ENCODE assay signal across 17 cellular contexts in the genomic region with DNA sequence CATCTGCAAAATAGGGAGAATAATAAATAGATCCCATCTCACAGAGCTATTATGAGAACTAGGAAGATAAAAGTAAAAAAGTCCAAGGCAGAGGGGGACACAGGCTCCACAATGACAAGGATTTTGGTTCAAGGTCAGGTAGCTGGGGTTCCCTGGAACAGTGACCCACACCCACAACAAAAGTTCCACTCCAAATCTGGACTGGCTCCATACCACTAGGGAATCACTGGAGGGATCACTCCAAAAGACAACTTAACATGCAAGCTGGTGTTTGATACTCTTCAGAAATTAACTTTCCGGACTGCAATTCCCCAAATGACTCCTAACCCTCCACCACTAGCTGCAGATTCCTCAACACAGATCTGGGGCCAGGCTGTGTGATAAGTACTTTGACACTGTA. TPM values are rescaled to one million over a fixed set of nuclear protein-coding genes. Genes with fewer than 3 reads are reported as not detected.
A peak's percentile ranks its signal among the peaks of the same experiment; 100 is the strongest.
DNase-seq lines count a peak whose midpoint lies in the region; ATAC-seq, FAIRE-seq and TF ChIP-seq lines count a peak whose summit lies in the region.
"Had no signal": no experiment of that assay in that cellular context is flagged by ENCODE, and none has a peak within 500 bp of the region (broad histone marks: within the 10 kb centered on the region; RNA-seq: fewer than 3 reads in every experiment).

No MANE protein-coding gene starts in this region.

- H3K23me2 ChIP-seq in H1 (ENCODE audit: low read depth, low read length): no peaks in the 10 kb centered on the region

- H3K18ac ChIP-seq in H1 (ENCODE audit: extremely low read depth, low read length): no peak overlapping the region

- peaks cover 14% of the 10 kb centered on the region for H3K79me1 ChIP-seq in H1 (ENCODE audit: low read depth, low read length)

- no peak for TF ChIP-seq RAD21 in H1 (IDR thresholded peaks at IDR 0.05 in 1 of 2, conservative IDR thresholded peaks at IDR 0.05 in 1 of 2; ENCODE audit: low read depth in 2 of 2, low read length in 2 of 2)

- H3K79me2 ChIP-seq in H1 (ENCODE audit: control insufficient read depth in 1 of 2, insufficient read depth in 2 of 2, low read length in 2 of 2) (peaks cover 0 to 49% of the 10 kb centered on the region in 2 experiments; a peak in 2 of 4 replicates), MM.1S (ENCODE audit: low read length) (no peaks in the 10 kb centered on the region)

- TF ChIP-seq EP300 in H1 (IDR thresholded peaks at IDR 0.05; ENCODE audit: borderline replicate concordance in 1 of 2, low read depth in 2 of 2, low read length in 2 of 2): no peak

- no peak overlapping the region for H4K5ac ChIP-seq in H1 (ENCODE audit: insufficient read length, low read depth, low read length)

- no peak overlapping the region for H3K23ac ChIP-seq in H1 (ENCODE audit: insufficient read length)

- WGBS in H1 (ENCODE audit: extremely low coverage in 1 of 2, insufficient coverage in 1 of 2, insufficient read length in 1 of 2, insufficient replicate concordance in 2 of 2, low coverage in 1 of 2, low lambda C conversion rate in 2 of 2, missing lambda C conversion rate in 1 of 2), 2 experiments: 93% methylated on average over 1 of the region's 1 CpG; no CpG with 5 or more reads in 1 of the 2 experiments

- no peak overlapping the region for H3K14ac ChIP-seq in H1 (ENCODE audit: insufficient read length)

- no peak overlapping the region for H3K4me3 Mint-ChIP-seq in activated B cell treated with CpG ODN at 0.5 μM for 24 hours
- peak overlapping the region; percentile 44 to 53 for H3K4me3 Mint-ChIP-seq in stimulated activated naive CD8-positive, alpha-beta T cell treated with anti-CD3 and anti-CD28 coated beads, Interleukin-15, amount 100 ng/mL, for 72 hours
- H3K4me3 Mint-ChIP-seq: T-helper 2 cell treated with Interferon-gamma antibody and Interleukin-4, amounts not matched to agents 5 μg/mL and 100 μg/mL, for 36 hours had no signal

- H3K27ac ChIP-seq in H1 (ENCODE audit: low read depth, low read length) (peak overlapping the region; percentile 39; the same call in 1 of the 2 replicates), MM.1S (ENCODE audit: low read length) (no peak overlapping the region)
- H3K27ac ChIP-seq: suprapubic skin had no signal

- H2BK15ac ChIP-seq in H1 (ENCODE audit: low read length): no peak overlapping the region; the same call in 1 of the 2 replicates

- no peak overlapping the region for H3K4me2 ChIP-seq in H1 (ENCODE audit: insufficient read depth in 1 of 2, low read depth in 2 of 2, low read length in 2 of 2)
- no peak overlapping the region for H3K4me2 ChIP-seq in MM.1S (ENCODE audit: low read depth, low read length)

- no peaks in the 10 kb centered on the region for H3K36me3 ChIP-seq in H1 (ENCODE audit: control insufficient read depth in 2 of 4, insufficient read depth in 4 of 4, low read length in 3 of 4)
- no peaks in the 10 kb centered on the region for H3K36me3 ChIP-seq in MM.1S (replicated peaks; ENCODE audit: insufficient read depth, low read length)
- H3K36me3 ChIP-seq: suprapubic skin had no signal

- H2AFZ ChIP-seq in H1 (ENCODE audit: low read length) (no peak overlapping the region), MM.1S (ENCODE audit: low read length) (no peak overlapping the region)

- CTCF ChIA-PET in activated B cell treated with CpG ODN at 0.5 μM for 24 hours (lab: Charles Lee) (interaction anchor here (1.0 kb wide), 1 partner anchor 26 kb away, joined by 3 read pairs; no protein-coding TSS in a partner anchor), H1 (lab: Charles Lee; ENCODE audit: partially characterized antibody) (interaction anchor here (0.6 to 2.7 kb wide), 14 partner anchors 9 to 237 kb away, joined by 3 to 16 read pairs (median 4); no protein-coding TSS in a partner anchor)

- POLR2A ChIA-PET in activated B cell treated with CpG ODN at 0.5 μM for 24 hours (lab: Charles Lee) (interaction anchor here (1.1 kb wide), 1 partner anchor 28 kb away, joined by 3 read pairs; no protein-coding TSS in a partner anchor), H1 (lab: Charles Lee; ENCODE audit: partially characterized antibody) (interaction anchor here (0.9 kb wide), 1 partner anchor 10 kb away, joined by 3 read pairs; no protein-coding TSS in a partner anchor)

- DNase-seq in GM12892 (ENCODE audit: insufficient read length) (no peak), activated B cell treated with CpG ODN at 0.5 μM for 24 hours (no peak), H1 (ENCODE audit: low read depth in 1 of 2, low spot score in 2 of 2) (no peak), DMS 273 (lab: John Stamatoyannopoulos, UW; ENCODE audit: unreplicated experiment) (no peak), HuH-7 (ENCODE audit: low spot score) (no peak), MM.1S (no peak)
- DNase-seq in stimulated activated naive CD8-positive, alpha-beta T cell treated with anti-CD3 and anti-CD28 coated beads, Interleukin-15, amount 100 ng/mL, for 72 hours: no peak
- DNase-seq: activated CD4-positive, alpha-beta T cell treated with anti-CD3 and anti-CD28 coated beads for 4 hours; AML-193; effector CD8-positive, alpha-beta T cell; GOT3; kidney; NCI-H2081; NCI-H510A treated with DMSO at 0.1 percent for 48 hours; stimulated activated CD4-positive, alpha-beta T cell treated with anti-CD3 and anti-CD28 coated beads, Interleukin-1b, Interleukin-23, amount 100 ng/mL, for 48 hours had no signal

- TF ChIP-seq CTCF in activated B cell treated with CpG ODN at 0.5 μM for 24 hours (IDR thresholded peaks at IDR 0.05): no peak
- no peak for TF ChIP-seq CTCF in H1 (IDR thresholded peaks at IDR 0.05; ENCODE audit: control extremely low read depth in 1 of 3, insufficient read depth in 1 of 3, low read depth in 1 of 3, low read length in 3 of 3)
- TF ChIP-seq CTCF in MM.1S (IDR thresholded peaks at IDR 0.05; ENCODE audit: low read length): no peak

- FAIRE-seq in GM12892 (lab: Jason Lieb, UNC) (peak; percentile 30), H1 (lab: Jason Lieb, UNC) (no peak)
- FAIRE-seq: kidney had no signal

- H2BK120ac ChIP-seq in H1 (replicated peaks; ENCODE audit: low read depth, low read length): no peak overlapping the region

- H3K56ac ChIP-seq in H1 (replicated peaks; ENCODE audit: insufficient read length, low read depth, low read length): no peak overlapping the region

- no peak overlapping the region for H3K9ac ChIP-seq in H1 (replicated peaks in 1 of 4; ENCODE audit: extremely low read depth in 1 of 4, low read depth in 3 of 4, low read length in 3 of 4)
- no peak overlapping the region for H3K9ac ChIP-seq in MM.1S (ENCODE audit: low read length)

- H3K4me1 ChIP-seq in H1 (replicated peaks in 1 of 4; ENCODE audit: control insufficient read depth in 3 of 4, insufficient read depth in 4 of 4, low read length in 3 of 4) (peaks cover 4 to 27% (median 15%) of the 10 kb centered on the region in 4 experiments), MM.1S (ENCODE audit: low read length) (no peaks in the 10 kb centered on the region)

- no peak overlapping the region for H4K91ac ChIP-seq in H1 (replicated peaks; ENCODE audit: insufficient read length, low read length)

- no peak overlapping the region for H2AK5ac ChIP-seq in H1 (ENCODE audit: low read depth, low read length)

- no peak overlapping the region for H3K4ac ChIP-seq in H1 (replicated peaks; ENCODE audit: insufficient read length, low read depth, low read length)

- TF ChIP-seq POLR2A in GM12892 (IDR thresholded peaks at IDR 0.05; ENCODE audit: low read depth, low read length): no peak
- no peak for TF ChIP-seq POLR2A in H1 (IDR thresholded peaks at IDR 0.05; ENCODE audit: control extremely low read depth in 1 of 2, low read depth in 2 of 2, low read length in 2 of 2)

- no peak overlapping the region; the same call in 1 of the 2 replicates for H4K8ac ChIP-seq in H1 (ENCODE audit: extremely low read depth, insufficient read depth, low read length)

- H3K4me1 Mint-ChIP-seq in activated B cell treated with CpG ODN at 0.5 μM for 24 hours: peaks cover 47% of the 10 kb centered on the region
- peaks cover 86% of the 10 kb centered on the region for H3K4me1 Mint-ChIP-seq in stimulated activated naive CD8-positive, alpha-beta T cell treated with anti-CD3 and anti-CD28 coated beads, Interleukin-15, amount 100 ng/mL, for 72 hours

- H2BK20ac ChIP-seq in H1 (ENCODE audit: low read length): no peak overlapping the region

- no peak for ATAC-seq in activated B cell treated with CpG ODN at 0.5 μM for 24 hours (ENCODE audit: low read depth)
- no peak for ATAC-seq in stimulated activated naive CD8-positive, alpha-beta T cell treated with anti-CD3 and anti-CD28 coated beads, Interleukin-15, amount 100 ng/mL, for 72 hours

- H3K4me3 ChIP-seq in H1 (ENCODE audit: extremely low read depth in 1 of 4, insufficient read depth in 2 of 4, low read depth in 3 of 4, low read length in 4 of 4): no peak overlapping the region
- no peak overlapping the region for H3K4me3 ChIP-seq in MM.1S (ENCODE audit: low read length)
- H3K4me3 ChIP-seq: suprapubic skin had no signal

- H3K36me3 Mint-ChIP-seq in activated B cell treated with CpG ODN at 0.5 μM for 24 hours (ENCODE audit: low read depth): peaks cover 2% of the 10 kb centered on the region

- H3K9me3 Mint-ChIP-seq in activated B cell treated with CpG ODN at 0.5 μM for 24 hours: no peaks in the 10 kb centered on the region
- no peaks in the 10 kb centered on the region for H3K9me3 Mint-ChIP-seq in stimulated activated naive CD8-positive, alpha-beta T cell treated with anti-CD3 and anti-CD28 coated beads, Interleukin-15, amount 100 ng/mL, for 72 hours
- H3K9me3 Mint-ChIP-seq: T-helper 2 cell treated with Interferon-gamma antibody and Interleukin-4, amounts not matched to agents 5 μg/mL and 100 μg/mL, for 36 hours had no signal

- H3K9me2 ChIP-seq in MM.1S (replicated peaks; ENCODE audit: insufficient read depth, low read length): no peaks in the 10 kb centered on the region

- H3K27ac Mint-ChIP-seq in activated B cell treated with CpG ODN at 0.5 μM for 24 hours: peak overlapping the region; percentile 7
- peak overlapping the region; percentile 51 to 63 for H3K27ac Mint-ChIP-seq in stimulated activated naive CD8-positive, alpha-beta T cell treated with anti-CD3 and anti-CD28 coated beads, Interleukin-15, amount 100 ng/mL, for 72 hours

- intact Hi-C loops in activated B cell treated with CpG ODN at 0.5 μM for 24 hours (cut with micrococcal nuclease): no loop called here

- no peak overlapping the region for H2BK12ac ChIP-seq in H1 (ENCODE audit: low read depth, low read length)

- H2BK5ac ChIP-seq in H1 (ENCODE audit: low read depth, low read length): no peak overlapping the region

- H4K20me1 ChIP-seq in H1 (replicated peaks in 1 of 2; ENCODE audit: control insufficient read depth in 1 of 2, insufficient read depth in 2 of 2, low read length in 2 of 2): peaks cover 2 to 3% of the 10 kb centered on the region in 2 experiments
- H4K20me1 ChIP-seq in MM.1S (ENCODE audit: insufficient read depth, low read length): no peaks in the 10 kb centered on the region

- H3K9me3 ChIP-seq in H1 (ENCODE audit: insufficient read depth in 2 of 2, low read depth in 1 of 2, low read length in 1 of 2) (no peaks in the 10 kb centered on the region), MM.1S (replicated peaks; ENCODE audit: insufficient read depth, low read length) (no peaks in the 10 kb centered on the region)
- H3K9me3 ChIP-seq: suprapubic skin had no signal

- no peaks in the 10 kb centered on the region for H3K27me3 ChIP-seq in H1 (replicated peaks in 1 of 4; ENCODE audit: control insufficient read depth in 3 of 4, extremely low read depth in 1 of 4, insufficient read depth in 3 of 4, low read length in 3 of 4)
- H3K27me3 ChIP-seq in MM.1S (replicated peaks; ENCODE audit: insufficient read depth, low read length): no peaks in the 10 kb centered on the region
- H3K27me3 ChIP-seq: suprapubic skin had no signal

- H3K27me3 Mint-ChIP-seq in activated B cell treated with CpG ODN at 0.5 μM for 24 hours: no peaks in the 10 kb centered on the region
- H3K27me3 Mint-ChIP-seq in stimulated activated naive CD8-positive, alpha-beta T cell treated with anti-CD3 and anti-CD28 coated beads, Interleukin-15, amount 100 ng/mL, for 72 hours: no peaks in the 10 kb centered on the region

- H3F3A ChIP-seq in MM.1S (ENCODE audit: insufficient read depth, low read length): no peaks in the 10 kb centered on the region

RNA-seq across cellular contexts. Expression of a gene that starts 54.9 kb away (rescaled TPM):
- polyA plus RNA-seq in GM12892 (2012; ENCODE audit: missing spikeins): 22.0 TPM
- total RNA-seq in activated B cell treated with CpG ODN at 0.5 μM for 24 hours: 43.0 and 50.4 TPM in 2 replicates
- 143 and 148 TPM in 2 replicates for total RNA-seq in H1 (2021; fragmentation: NEBNext Ultra II Directional; extraction: Animal tissue kit (Norgen Biotek cat#: 25700))
- polyA plus RNA-seq in H1 (2011; rRNA removed): 108 and 114 TPM in 2 replicates
- polyA plus RNA-seq in H1 (2011; cell fraction: cytosol; rRNA removed): 87.6 TPM
- 123 TPM for polyA plus RNA-seq in H1 (2011; cell fraction: nucleus; rRNA removed)
- 86.3 to 118 TPM (median 110 TPM) in 4 replicates for polyA plus RNA-seq in H1 (2012, experiment 1 of 2)
- 103 TPM for polyA plus RNA-seq in H1 (2012, experiment 2 of 2)
- polyA plus RNA-seq in H1 (2013, experiment 1 of 2): 62.3 TPM
- 61.5 TPM for polyA plus RNA-seq in H1 (2013, experiment 2 of 2)
- 278 and 326 TPM in 2 replicates for polyA minus RNA-seq in H1 (2011; rRNA and poly(A)+ RNA removed)
- polyA minus RNA-seq in H1 (2011; cell fraction: cytosol; rRNA and poly(A)+ RNA removed): 85.3 TPM
- 55.2 TPM for polyA minus RNA-seq in H1 (2011; cell fraction: nucleus; rRNA and poly(A)+ RNA removed)
